Comparison of ENCODE assay signal across 14 cellular contexts in genomic region chr16:66936889-66937554, GRCh38. TPM values are rescaled to one million over a fixed set of nuclear protein-coding genes. Genes with fewer than 3 reads are reported as not detected.
DNase-seq lines count a peak whose midpoint lies in the region; ATAC-seq and TF ChIP-seq lines count a peak whose summit lies in the region.
"Had no signal": no experiment of that assay in that cellular context is flagged by ENCODE, and none has a peak within 500 bp of the region (broad histone marks: within the 10 kb centered on the region; RNA-seq: fewer than 3 reads in every experiment).

No MANE protein-coding gene starts in this region.

- H3K27ac ChIP-seq in OCI-LY7 (ENCODE audit: low read depth, low read length, poor library complexity, severe bottlenecking) (no peak overlapping the region), osteoblast (ENCODE audit: low read depth, low read length) (no peak overlapping the region)

- H3K79me2 ChIP-seq in OCI-LY7 (ENCODE audit: insufficient read depth, low read depth, low read length) = peaks cover 7% of the 10 kb centered on the region; the same call in 1 of the 2 replicates
- peaks cover 61% of the 10 kb centered on the region for H3K79me2 ChIP-seq in osteoblast (ENCODE audit: insufficient read depth, low read length)

- DNase-seq in activated CD4-positive, alpha-beta T cell treated with anti-CD3 and anti-CD28 coated beads, Interleukin-2, amount 10 ng/mL, durations not matched to agents 7 days and 5 days = no peak
- no peak for DNase-seq in activated CD4-positive, alpha-beta T cell treated with anti-CD3 and anti-CD28 coated beads for 4 hours
- DNase-seq in OCI-LY7 (ENCODE audit: low spot score) (no peak), osteoblast (ENCODE audit: insufficient read length, low spot score, missing footprints) (peak; percentile 88), hepatic stellate cell (ENCODE audit: low spot score) (no peak), NCI-H1436 (lab: John Stamatoyannopoulos, UW) (no peak)
- no peak for DNase-seq in effector memory CD8-positive, alpha-beta T cell
- DNase-seq: ACHN; MV-4-11; stimulated activated CD4-positive, alpha-beta T cell treated with anti-CD3 and anti-CD28 coated beads, Interleukin-2, amount 100 ng/mL, for 24 hours had no signal

- H3K36me3 Mint-ChIP-seq in activated CD4-positive, alpha-beta T cell treated with anti-CD3 and anti-CD28 coated beads, Interleukin-2, amount 10 ng/mL, durations not matched to agents 7 days and 5 days (ENCODE audit: low read depth) = peaks cover 20% of the 10 kb centered on the region
- peaks cover 38% of the 10 kb centered on the region for H3K36me3 Mint-ChIP-seq in effector memory CD8-positive, alpha-beta T cell (ENCODE audit: insufficient read depth)

- H3K4me3 Mint-ChIP-seq in activated CD4-positive, alpha-beta T cell treated with anti-CD3 and anti-CD28 coated beads, Interleukin-2, amount 10 ng/mL, durations not matched to agents 7 days and 5 days = peak overlapping the region; percentile 99
- H3K4me3 Mint-ChIP-seq in effector memory CD8-positive, alpha-beta T cell = peak overlapping the region; percentile 57 to 100

- no peaks in the 10 kb centered on the region for H3K27me3 Mint-ChIP-seq in activated CD4-positive, alpha-beta T cell treated with anti-CD3 and anti-CD28 coated beads, Interleukin-2, amount 10 ng/mL, durations not matched to agents 7 days and 5 days
- H3K27me3 Mint-ChIP-seq in effector memory CD8-positive, alpha-beta T cell = no peaks in the 10 kb centered on the region

- H2AFZ ChIP-seq in OCI-LY7 (ENCODE audit: low read length) (no peak overlapping the region), osteoblast (ENCODE audit: low read length) (no peak overlapping the region)

- H3K4me3 ChIP-seq in OCI-LY7 (ENCODE audit: low read depth, low read length, poor library complexity, severe bottlenecking) (no peak overlapping the region), osteoblast (ENCODE audit: insufficient read depth, low read length) (no peak overlapping the region)

- no TSS peak for BruUV-seq in OCI-LY7 (replicated peaks; lab: Mats Ljungman, UMichigan)

- peak overlapping the region; percentile 64 for H3K27ac Mint-ChIP-seq in activated CD4-positive, alpha-beta T cell treated with anti-CD3 and anti-CD28 coated beads, Interleukin-2, amount 10 ng/mL, durations not matched to agents 7 days and 5 days
- H3K27ac Mint-ChIP-seq in effector memory CD8-positive, alpha-beta T cell = peak overlapping the region; percentile 38 to 67

- no peaks in the 10 kb centered on the region for H3K9me2 ChIP-seq in OCI-LY7 (ENCODE audit: insufficient read depth, low read length)

- peaks cover 12% of the 10 kb centered on the region for H3K4me1 ChIP-seq in OCI-LY7 (ENCODE audit: insufficient read depth, low read length, poor library complexity, severe bottlenecking)
- H3K4me1 ChIP-seq in osteoblast (ENCODE audit: insufficient read depth, low read length) = peaks cover 18% of the 10 kb centered on the region

- peaks cover 50% of the 10 kb centered on the region for H3K4me1 Mint-ChIP-seq in activated CD4-positive, alpha-beta T cell treated with anti-CD3 and anti-CD28 coated beads, Interleukin-2, amount 10 ng/mL, durations not matched to agents 7 days and 5 days
- peaks cover 43 to 52% of the 10 kb centered on the region in 2 donors for H3K4me1 Mint-ChIP-seq in effector memory CD8-positive, alpha-beta T cell (ENCODE audit: low read depth in 2 of 2)

- CTCF ChIA-PET in activated CD4-positive, alpha-beta T cell treated with anti-CD3 and anti-CD28 coated beads, Interleukin-2, amount 10 ng/mL, durations not matched to agents 7 days and 5 days (lab: Charles Lee) = interaction anchor here (0.8 kb wide), 1 partner anchor 199 kb away, joined by 3 read pairs; no protein-coding TSS in a partner anchor
- CTCF ChIA-PET in OCI-LY7 (lab: Charles Lee; ENCODE audit: unreplicated experiment) = no interaction called here

- no peak overlapping the region for H3K4me2 ChIP-seq in OCI-LY7 (ENCODE audit: low read length)
- no peak overlapping the region for H3K4me2 ChIP-seq in osteoblast (ENCODE audit: insufficient read depth, low read length)

- no peaks in the 10 kb centered on the region for H3K9me3 ChIP-seq in OCI-LY7 (ENCODE audit: low read length)
- H3K9me3 ChIP-seq in osteoblast (ENCODE audit: low read depth, low read length) = no peaks in the 10 kb centered on the region

- POLR2A ChIA-PET in activated CD4-positive, alpha-beta T cell treated with anti-CD3 and anti-CD28 coated beads, Interleukin-2, amount 10 ng/mL, durations not matched to agents 7 days and 5 days (lab: Charles Lee) = interaction anchor here (0.7 kb wide), 1 partner anchor 1063 kb away, joined by 5 read pairs; no protein-coding TSS in a partner anchor
- POLR2A ChIA-PET in OCI-LY7 (lab: Charles Lee) = interaction anchor here (0.6 kb wide), 1 partner anchor 158 kb away, joined by 6 read pairs; no protein-coding TSS in a partner anchor

- intact Hi-C loops in OCI-LY7 (cut with micrococcal nuclease; ENCODE audit: unreplicated experiment) = no loop called here

- 0 out of 2 replicates have a peak, but pooled peaks have one; percentile 18 for TF ChIP-seq CTCF in OCI-LY7 (conservative IDR thresholded peaks at IDR 0.05; ENCODE audit: low read length)
- no peak for TF ChIP-seq CTCF in osteoblast (IDR thresholded peaks at IDR 0.05; ENCODE audit: extremely low read depth, low read depth, low read length)

- H4K20me1 ChIP-seq in OCI-LY7 (ENCODE audit: insufficient read depth, low read length) (no peaks in the 10 kb centered on the region), osteoblast (ENCODE audit: insufficient read depth, low read length) (peaks cover 43% of the 10 kb centered on the region)

- H3K36me3 ChIP-seq in OCI-LY7 (ENCODE audit: insufficient read depth, low read length) (peaks cover 19% of the 10 kb centered on the region; the same call in 1 of the 2 replicates), osteoblast (ENCODE audit: insufficient read depth, low read length) (peaks cover 36% of the 10 kb centered on the region)

- no peak for ATAC-seq in effector memory CD8-positive, alpha-beta T cell (replicated peaks)
- ATAC-seq in HG03135 (IDR thresholded peaks at IDR 0.05; ENCODE audit: unreplicated experiment) = no peak
- ATAC-seq: activated CD4-positive, CD25-positive, alpha-beta regulatory T cell treated with anti-CD3 and anti-CD28 coated beads, Interleukin-2, amount 50 U/mL, for 24 hours had no signal

- H3K27me3 ChIP-seq in osteoblast (ENCODE audit: insufficient read depth, low read length) = no peaks in the 10 kb centered on the region

- no peaks in the 10 kb centered on the region for H3K9me3 Mint-ChIP-seq in activated CD4-positive, alpha-beta T cell treated with anti-CD3 and anti-CD28 coated beads, Interleukin-2, amount 10 ng/mL, durations not matched to agents 7 days and 5 days
- H3K9me3 Mint-ChIP-seq in effector memory CD8-positive, alpha-beta T cell = no peaks in the 10 kb centered on the region

RNA-seq across cellular contexts. Expression of gene CES2, which starts 1.7 kb away (rescaled TPM):
- total RNA-seq in activated CD4-positive, alpha-beta T cell treated with anti-CD3 and anti-CD28 coated beads, Interleukin-2, amount 10 ng/mL, durations not matched to agents 7 days and 5 days = 10 to 100 TPM; 31.5 to 34.9 TPM
- total RNA-seq in OCI-LY7 (2014; rRNA removed; shearing (Covaris generic)) = 18.5 and 29.6 TPM in 2 replicates
- total RNA-seq in OCI-LY7 (2022) (27.6 and 30.7 TPM in 2 replicates), osteoblast (38.6 and 42.3 TPM in 2 replicates)

RNA-seq across cellular contexts. Expression of gene CIAO2B, which starts 2.8 kb away (rescaled TPM):
- total RNA-seq in activated CD4-positive, alpha-beta T cell treated with anti-CD3 and anti-CD28 coated beads, Interleukin-2, amount 10 ng/mL, durations not matched to agents 7 days and 5 days = 100 to 1,000 TPM in 1 of 2 experiments, 10 to 100 TPM in 1; 95.2 to 112 TPM
- 132 and 133 TPM in 2 replicates for total RNA-seq in OCI-LY7 (2014; rRNA removed; shearing (Covaris generic))
- total RNA-seq in OCI-LY7 (2022) (76.4 and 78.3 TPM in 2 replicates), osteoblast (90.8 and 97.4 TPM in 2 replicates)

RNA-seq across cellular contexts. Expression of gene RRAD, which starts 11.7 kb away (rescaled TPM):
- under 1 TPM; 0.20 to 0.23 TPM for total RNA-seq in activated CD4-positive, alpha-beta T cell treated with anti-CD3 and anti-CD28 coated beads, Interleukin-2, amount 10 ng/mL, durations not matched to agents 7 days and 5 days
- total RNA-seq in OCI-LY7 (2014; rRNA removed; shearing (Covaris generic)) = 0.09 TPM in 1 of 2 replicates, not detected in the other
- total RNA-seq in OCI-LY7 (2022) (not detected in 2 replicates), osteoblast (3.2 and 4.3 TPM in 2 replicates)

RNA-seq across cellular contexts. Expression of gene CDH16, which starts 18.3 kb away (rescaled TPM):
- not detected for total RNA-seq in activated CD4-positive, alpha-beta T cell treated with anti-CD3 and anti-CD28 coated beads, Interleukin-2, amount 10 ng/mL, durations not matched to agents 7 days and 5 days
- not detected in 2 replicates for total RNA-seq in OCI-LY7 (2014; rRNA removed; shearing (Covaris generic))
- total RNA-seq in OCI-LY7 (2022) (not detected in 2 replicates), osteoblast (not detected in 2 replicates)
- total RNA-seq: endothelial cell of umbilical vein, NCI-H460 had no signal

RNA-seq across cellular contexts. Expression of gene CES3, which starts 24.0 kb away (rescaled TPM):
- total RNA-seq in activated CD4-positive, alpha-beta T cell treated with anti-CD3 and anti-CD28 coated beads, Interleukin-2, amount 10 ng/mL, durations not matched to agents 7 days and 5 days = 1 to 10 TPM; 5.9 to 6.4 TPM
- total RNA-seq in OCI-LY7 (2014; rRNA removed; shearing (Covaris generic)) = 1.7 and 2.7 TPM in 2 replicates
- 1.4 and 1.9 TPM in 2 replicates for total RNA-seq in OCI-LY7 (2022)
- 0.29 TPM in 1 of 2 replicates, not detected in the other for total RNA-seq in osteoblast
- total RNA-seq: endothelial cell of umbilical vein had no signal
